Comparison of ENCODE assay signal across 10 cellular contexts in the genomic region with DNA sequence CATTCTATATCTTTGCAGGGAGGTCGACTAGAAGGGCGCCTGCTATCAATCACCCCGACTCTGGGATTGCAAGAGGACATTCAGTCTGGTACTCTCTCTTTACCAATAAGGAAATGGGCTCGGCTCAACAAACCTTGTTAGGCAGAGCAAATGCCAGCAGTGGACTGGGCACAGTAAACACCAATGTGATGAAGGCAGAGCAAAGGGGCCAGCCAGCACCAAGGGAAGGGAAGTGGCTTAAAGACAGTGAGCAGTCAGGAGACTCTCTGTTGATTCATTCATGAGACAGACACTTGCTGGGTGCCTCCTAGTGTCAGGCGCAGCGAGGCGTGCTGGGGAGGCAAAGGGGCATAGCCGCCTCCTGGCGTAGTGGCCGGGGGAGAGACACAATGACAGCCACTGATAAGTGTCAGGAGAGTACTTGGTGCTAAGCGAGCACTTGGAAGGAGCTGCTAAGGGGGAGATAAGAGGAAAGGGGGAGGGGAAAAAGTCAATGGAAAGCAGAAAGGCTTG. TPM values are rescaled to one million over a fixed set of nuclear protein-coding genes. Genes with fewer than 3 reads are reported as not detected.
DNase-seq lines count a peak whose midpoint lies in the region; ATAC-seq and TF ChIP-seq lines count a peak whose summit lies in the region.
"Had no signal": no experiment of that assay in that cellular context is flagged by ENCODE, and none has a peak within 500 bp of the region (broad histone marks: within the 10 kb centered on the region; RNA-seq: fewer than 3 reads in every experiment).

No MANE protein-coding gene starts in this region.

- H3K36me3 ChIP-seq in neural progenitor cell, result no peaks in the 10 kb centered on the region
- H3K36me3 ChIP-seq: BE2C had no signal

- no peak overlapping the region for H3K27ac Mint-ChIP-seq in neural progenitor cell

- H2AFZ ChIP-seq in neural progenitor cell (replicated peaks), result no peak overlapping the region

- H3K4me3 Mint-ChIP-seq in neural progenitor cell, result no peak overlapping the region

- H4K20me1 ChIP-seq in neural progenitor cell (ENCODE audit: low read depth), result no peaks in the 10 kb centered on the region

- no peaks in the 10 kb centered on the region for H3K27me3 ChIP-seq in neural progenitor cell
- H3K27me3 ChIP-seq: BE2C had no signal

- peaks cover 2% of the 10 kb centered on the region for H3K4me1 Mint-ChIP-seq in neural progenitor cell

- H3K4me2 ChIP-seq in neural progenitor cell, result peak overlapping the region; percentile 28

- no peak overlapping the region for H3K9ac ChIP-seq in neural progenitor cell

- peaks cover 3% of the 10 kb centered on the region for H3K27me3 Mint-ChIP-seq in neural progenitor cell (ENCODE audit: insufficient read depth, low read depth)

- H3K4me3 ChIP-seq in neural progenitor cell, result no peak overlapping the region

- DNase-seq in CMK (ENCODE audit: low read depth) (peak; percentile 66), glomerular visceral epithelial cell (ENCODE audit: extremely low spot score) (peak; percentile 75), neural progenitor cell (ENCODE audit: low spot score) (peak; percentile 22), GDM1 (lab: John Stamatoyannopoulos, UW) (no peak), SIG-M5 treated with dmso at 0.1 percent for 504 hours (lab: John Stamatoyannopoulos, UW; ENCODE audit: unreplicated experiment) (no peak)
- DNase-seq in stimulated activated CD4-positive, alpha-beta T cell treated with anti-CD3 and anti-CD28 coated beads, Interleukin-2, amount 100 ng/mL, for 48 hours, result no peak
- DNase-seq: activated CD8-positive, alpha-beta memory T cell treated with anti-CD3 and anti-CD28 coated beads, Interleukin-2, amount 50 U/mL, for 48 hours had no signal

- ATAC-seq in SK-N-SH treated with all-trans-retinoic acid at 6 μM for 48 hours (peak; percentile 38), HG02973 (IDR thresholded peaks at IDR 0.05; ENCODE audit: unreplicated experiment) (no peak)

- H3K27ac ChIP-seq in neural progenitor cell, result no peak overlapping the region

- H3F3A ChIP-seq in neural progenitor cell (ENCODE audit: low read depth), result peaks cover 26% of the 10 kb centered on the region

- no peaks in the 10 kb centered on the region for H3K9me3 ChIP-seq in neural progenitor cell (ENCODE audit: low read depth)
- H3K9me3 ChIP-seq: BE2C had no signal

- H3K79me2 ChIP-seq in neural progenitor cell (ENCODE audit: low read depth), result no peaks in the 10 kb centered on the region

- no peak for TF ChIP-seq CTCF in neural progenitor cell (IDR thresholded peaks at IDR 0.05)

- H3K9me3 Mint-ChIP-seq in neural progenitor cell, result no peaks in the 10 kb centered on the region

- peaks cover 34% of the 10 kb centered on the region for H3K4me1 ChIP-seq in neural progenitor cell
- H3K4me1 ChIP-seq: BE2C had no signal

- no peaks in the 10 kb centered on the region for H3K36me3 Mint-ChIP-seq in neural progenitor cell

TF ChIP-seq in SK-N-SH treated with all-trans-retinoic acid at 6 μM for 48 hours, 23 proteins besides CTCF, POLR2A, EP300 and RAD21:
- no peak for TF ChIP-seq ZFP3 (CRISPR knock-in tag; IDR thresholded peaks at IDR 0.05)
- TF ChIP-seq PPARA (CRISPR knock-in tag; IDR thresholded peaks at IDR 0.05; ENCODE audit: borderline replicate concordance), result no peak
- TF ChIP-seq ZNF8 (CRISPR knock-in tag; IDR thresholded peaks at IDR 0.05), result no peak
- TF ChIP-seq POU6F1 (CRISPR knock-in tag; IDR thresholded peaks at IDR 0.05; ENCODE audit: borderline replicate concordance, low read depth), result no peak
- TF ChIP-seq, protein P1, sequence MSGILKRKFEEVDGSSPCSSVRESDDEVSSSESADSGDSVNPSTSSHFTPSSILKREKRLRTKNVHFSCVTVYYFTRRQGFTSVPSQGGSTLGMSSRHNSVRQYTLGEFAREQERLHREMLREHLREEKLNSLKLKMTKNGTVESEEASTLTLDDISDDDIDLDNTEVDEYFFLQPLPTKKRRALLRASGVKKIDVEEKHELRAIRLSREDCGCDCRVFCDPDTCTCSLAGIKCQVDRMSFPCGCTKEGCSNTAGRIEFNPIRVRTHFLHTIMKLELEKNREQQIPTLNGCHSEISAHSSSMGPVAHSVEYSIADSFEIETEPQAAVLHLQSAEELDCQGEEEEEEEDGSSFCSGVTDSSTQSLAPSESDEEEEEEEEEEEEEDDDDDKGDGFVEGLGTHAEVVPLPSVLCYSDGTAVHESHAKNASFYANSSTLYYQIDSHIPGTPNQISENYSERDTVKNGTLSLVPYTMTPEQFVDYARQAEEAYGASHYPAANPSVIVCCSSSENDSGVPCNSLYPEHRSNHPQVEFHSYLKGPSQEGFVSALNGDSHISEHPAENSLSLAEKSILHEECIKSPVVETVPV (CRISPR knock-in tag; IDR thresholded peaks at IDR 0.05), result no peak
- no peak for TF ChIP-seq PATZ1 (CRISPR knock-in tag; IDR thresholded peaks at IDR 0.05; ENCODE audit: borderline replicate concordance)
- no peak for TF ChIP-seq RARB (CRISPR knock-in tag; IDR thresholded peaks at IDR 0.05)
- no peak for TF ChIP-seq TSHZ2 (CRISPR knock-in tag; IDR thresholded peaks at IDR 0.05)
- no peak for TF ChIP-seq ZFP30 (CRISPR knock-in tag; IDR thresholded peaks at IDR 0.05)
- no peak for TF ChIP-seq OSR1 (CRISPR knock-in tag; IDR thresholded peaks at IDR 0.05)

RNA-seq across cellular contexts. Expression of gene TMCC3, which starts 34.1 kb away (rescaled TPM):
- total RNA-seq in neural progenitor cell (ENCODE audit: low replicate concordance), result 7.2 and 9.5 TPM in 2 replicates

Comparison
In these comparisons a context has a peak if more than half of its experiments do, and no peak if none do; other contexts are left out.
1. DNase-seq: peak in CMK (single experiment), glomerular visceral epithelial cell (single experiment) and neural progenitor cell (single experiment); none in GDM1 (single experiment), stimulated activated CD4-positive, alpha-beta T cell treated with anti-CD3 and anti-CD28 coated beads, Interleukin-2, amount 100 ng/mL, for 48 hours (0 of 2) and SIG-M5 treated with dmso at 0.1 percent for 504 hours (single experiment).